1 cellular context compared by ENCODE assay signal in genomic region chr17:69577098-69577497, GRCh38.
TF ChIP-seq lines count a peak whose summit lies in the region.

No MANE protein-coding gene starts in this region.

TF ChIP-seq in IMR-90, 13 proteins besides CTCF, POLR2A, EP300 and RAD21 (continued from another document):
- TF ChIP-seq USF2 (IDR thresholded peaks at IDR 0.05; ENCODE audit: low read depth, low read length): no peak
- TF ChIP-seq FOS (IDR thresholded peaks at IDR 0.05; ENCODE audit: low read depth, low read length): no peak
TF ChIP-seq in IMR-90: peak in this region for 0.
